ENCODE assay signal across 20 cellular contexts in genomic region chr7:13042605-13043236, GRCh38.
DNase-seq lines count a peak whose midpoint lies in the region; ATAC-seq, FAIRE-seq and TF ChIP-seq lines count a peak whose summit lies in the region.
"Had no signal": no experiment of that assay in that cellular context is flagged by ENCODE, and none has a peak within 500 bp of the region (broad histone marks: within the 10 kb centered on the region; RNA-seq: fewer than 3 reads in every experiment).

No MANE protein-coding gene starts in this region.

- POLR2A ChIA-PET in HepG2 (lab: Yijun Ruan, JAX) (interaction anchor here (1.0 to 1.5 kb wide), 3 partner anchors 21 to 356 kb away, joined by 4 to 7 read pairs (median 5); partner anchors contain the start of gene ARL4A), WTC11 (lab: Charles Lee) (no interaction called here)
- POLR2A ChIA-PET in CD8-positive, alpha-beta T cell (lab: Charles Lee), result no interaction called here

- no peak for TF ChIP-seq CTCF in HepG2 (CRISPR knock-in tag; IDR thresholded peaks at IDR 0.05)
- TF ChIP-seq CTCF in right lobe of liver (IDR thresholded peaks at IDR 0.05), result no peak
- TF ChIP-seq CTCF in WTC11 (IDR thresholded peaks at IDR 0.05), result no peak
- TF ChIP-seq CTCF in fibroblast of the aortic adventitia (IDR thresholded peaks at IDR 0.05; ENCODE audit: insufficient read depth, low read length), result no peak
- no peak for TF ChIP-seq CTCF in CD8-positive, alpha-beta T cell (IDR thresholded peaks at IDR 0.05)

- no peak overlapping the region for H3K27ac ChIP-seq in HepG2 (ENCODE audit: extremely low read length, insufficient read depth, low read length)
- no peak overlapping the region for H3K27ac ChIP-seq in right lobe of liver
- no peak overlapping the region for H3K27ac ChIP-seq in CD8-positive, alpha-beta T cell (ENCODE audit: low read depth, low read length)
- H3K27ac ChIP-seq: body of pancreas, tibial artery had no signal

- TF ChIP-seq EP300 in HepG2 (IDR thresholded peaks at IDR 0.05; ENCODE audit: low read depth in 2 of 2, low read length in 2 of 2), result 0 out of 4 replicates have a peak, but pooled peaks of 1 of the 2 experiments have one; percentile 17
- TF ChIP-seq EP300 in HepG2 (CRISPR knock-in tag; IDR thresholded peaks at IDR 0.05; ENCODE audit: borderline replicate concordance), result no peak

- no peak overlapping the region for H3K4me3 Mint-ChIP-seq in WTC11
- no peak overlapping the region for H3K4me3 Mint-ChIP-seq in CD8-positive, alpha-beta T cell
- H3K4me3 Mint-ChIP-seq: CD4-positive, CD25-positive, alpha-beta regulatory T cell had no signal

- H3K27me3 ChIP-seq in HepG2 (ENCODE audit: control insufficient read depth in 1 of 2, insufficient read depth in 2 of 2, low read length in 2 of 2) (no peaks in the 10 kb centered on the region), right lobe of liver (no peaks in the 10 kb centered on the region)
- H3K27me3 ChIP-seq in CD8-positive, alpha-beta T cell (ENCODE audit: insufficient read depth, low read length), result no peaks in the 10 kb centered on the region
- H3K27me3 ChIP-seq: body of pancreas, tibial artery had no signal

- no peak for FAIRE-seq in HepG2 (lab: Jason Lieb, UNC)
- FAIRE-seq: GM12891 had no signal

- DNase-seq in HepG2 (ENCODE audit: low spot score) (peak; percentile 74), right lobe of liver (no peak), WTC11 (ENCODE audit: low spot score) (no peak), fibroblast of the aortic adventitia (ENCODE audit: low read depth) (peak; percentile 41), NCI-H1105 (lab: John Stamatoyannopoulos, UW) (no peak), Right ventricle myocardium superior (no peak)
- DNase-seq in CD8-positive, alpha-beta T cell, result no peak
- DNase-seq: 8988T; body of pancreas; CD4-positive, CD25-positive, alpha-beta regulatory T cell; mesendoderm; NCI-H1105 treated with DMSO at 0.1 percent for 48 hours; stimulated activated CD4-positive, alpha-beta T cell treated with anti-CD3 and anti-CD28 coated beads, Interleukin-4, amount 100 ng/mL, for 1 hour; stimulated activated CD8-positive, alpha-beta memory T cell treated with anti-CD3 and anti-CD28 coated beads, Interleukin-4, amount 100 ng/mL, for 48 hours; T-helper 2 cell; tibial artery had no signal

- H3K4me3 ChIP-seq in HepG2 (replicated peaks in 1 of 3; ENCODE audit: insufficient read depth in 1 of 3, low read depth in 2 of 3, low read length in 3 of 3), result no peak overlapping the region
- H3K4me3 ChIP-seq in right lobe of liver, result no peak overlapping the region
- no peak overlapping the region for H3K4me3 ChIP-seq in fibroblast of the aortic adventitia (ENCODE audit: low read depth, low read length)
- H3K4me3 ChIP-seq in CD8-positive, alpha-beta T cell (ENCODE audit: low read depth, low read length), result no peak overlapping the region
- H3K4me3 ChIP-seq: body of pancreas, tibial artery had no signal

- BruUV-seq in HepG2 (replicated peaks; lab: Mats Ljungman, UMichigan), result no TSS peak

- H3K4me1 ChIP-seq in HepG2 (ENCODE audit: insufficient read depth, low read length) (peaks cover 19% of the 10 kb centered on the region), right lobe of liver (no peaks in the 10 kb centered on the region)
- H3K4me1 ChIP-seq in CD8-positive, alpha-beta T cell (ENCODE audit: insufficient read depth, low read length), result no peaks in the 10 kb centered on the region
- H3K4me1 ChIP-seq: body of pancreas, tibial artery had no signal

- TF ChIP-seq RAD21 in HepG2 (CRISPR knock-in tag; IDR thresholded peaks at IDR 0.05), result no peak

- peak overlapping the region; percentile 72 for H2AFZ ChIP-seq in HepG2 (ENCODE audit: low read length)

- no peaks in the 10 kb centered on the region; the same call in 1 of the 2 replicates for H3K9me3 Mint-ChIP-seq in WTC11
- no peaks in the 10 kb centered on the region for H3K9me3 Mint-ChIP-seq in CD8-positive, alpha-beta T cell
- H3K9me3 Mint-ChIP-seq: CD4-positive, CD25-positive, alpha-beta regulatory T cell had no signal

- CTCF ChIA-PET in HepG2 (lab: Yijun Ruan, JAX; ENCODE audit: low intra/inter-chr PET ratio, low total read pairs), result no interaction called here
- CTCF ChIA-PET in WTC11 (lab: Charles Lee), result no interaction called here
- CTCF ChIA-PET in CD8-positive, alpha-beta T cell (lab: Charles Lee), result no interaction called here

- in situ Hi-C loops in HepG2 (cut with HindIII; ENCODE audit: extremely low pct_ligation_motif_present, low pct_unique_long_range_greater_than_20kb), result no loop called here

- no peaks in the 10 kb centered on the region for H3K27me3 Mint-ChIP-seq in WTC11 (ENCODE audit: low read depth)
- H3K27me3 Mint-ChIP-seq in CD8-positive, alpha-beta T cell (ENCODE audit: low read depth), result peaks cover 11% of the 10 kb centered on the region
- H3K27me3 Mint-ChIP-seq: CD4-positive, CD25-positive, alpha-beta regulatory T cell had no signal

- TF ChIP-seq POLR2A in HepG2 (IDR thresholded peaks at IDR 0.05; ENCODE audit: insufficient read depth in 1 of 2, low read depth in 2 of 2, low read length in 2 of 2) (no peak), right lobe of liver (IDR thresholded peaks at IDR 0.05) (no peak)

- ATAC-seq in HepG2 (peak; percentile 83), right lobe of liver (no peak), WTC11 (no peak), HG02678 (IDR thresholded peaks at IDR 0.05; ENCODE audit: unreplicated experiment) (no peak), Right ventricle myocardium superior (ENCODE audit: poor library complexity) (no peak)
- no peak for ATAC-seq in CD8-positive, alpha-beta T cell
- ATAC-seq: activated CD4-positive, CD25-positive, alpha-beta regulatory T cell treated with anti-CD3 and anti-CD28 coated beads, Interleukin-2, amount 50 U/mL, for 24 hours; body of pancreas; sciatic nerve had no signal

- H3K4me1 Mint-ChIP-seq in WTC11, result no peaks in the 10 kb centered on the region
- H3K4me1 Mint-ChIP-seq in CD8-positive, alpha-beta T cell (ENCODE audit: low read depth), result no peaks in the 10 kb centered on the region
- H3K4me1 Mint-ChIP-seq: CD4-positive, CD25-positive, alpha-beta regulatory T cell had no signal

- H3K36me3 ChIP-seq in HepG2 (replicated peaks in 1 of 2; ENCODE audit: control insufficient read depth in 1 of 2, insufficient read depth in 2 of 2, low read length in 2 of 2) (no peaks in the 10 kb centered on the region), right lobe of liver (no peaks in the 10 kb centered on the region)
- H3K36me3 ChIP-seq in CD8-positive, alpha-beta T cell (ENCODE audit: insufficient read depth, low read length), result no peaks in the 10 kb centered on the region
- H3K36me3 ChIP-seq: tibial artery had no signal

- no peaks in the 10 kb centered on the region for H3K9me3 ChIP-seq in HepG2 (ENCODE audit: low read length)
- no peaks in the 10 kb centered on the region for H3K9me3 ChIP-seq in right lobe of liver
- no peaks in the 10 kb centered on the region for H3K9me3 ChIP-seq in CD8-positive, alpha-beta T cell (ENCODE audit: low read length)
- H3K9me3 ChIP-seq: body of pancreas, tibial artery had no signal

- H3K27ac Mint-ChIP-seq in WTC11, result peak overlapping the region; percentile 57
- no peak overlapping the region for H3K27ac Mint-ChIP-seq in CD8-positive, alpha-beta T cell
- H3K27ac Mint-ChIP-seq: CD4-positive, CD25-positive, alpha-beta regulatory T cell had no signal

- H3K79me2 ChIP-seq in HepG2 (ENCODE audit: insufficient read depth, low read length), result no peaks in the 10 kb centered on the region

- no peaks in the 10 kb centered on the region for H3K36me3 Mint-ChIP-seq in WTC11
- no peaks in the 10 kb centered on the region for H3K36me3 Mint-ChIP-seq in CD8-positive, alpha-beta T cell
- H3K36me3 Mint-ChIP-seq: CD4-positive, CD25-positive, alpha-beta regulatory T cell had no signal

- H3K9ac ChIP-seq in HepG2 (ENCODE audit: insufficient read depth, low read depth, low read length), result no peak overlapping the region

- intact Hi-C loops in HepG2 (cut with micrococcal nuclease; ENCODE audit: unreplicated experiment), result loop anchor here (1.0 kb wide), 1 partner anchor 402 kb away; no protein-coding TSS in a partner anchor
- intact Hi-C loops in right lobe of liver (cut with DNase I), result no loop called here
- intact Hi-C loops in CD8-positive, alpha-beta T cell (cut with DNase I, micrococcal nuclease), result no loop called here
- intact Hi-C loops in Right ventricle myocardium superior (cut with DNase I), result no loop called here

- H4K20me1 ChIP-seq in HepG2 (ENCODE audit: insufficient read depth, low read length), result no peaks in the 10 kb centered on the region

- no peak overlapping the region; the same call in 1 of the 2 replicates for H3K4me2 ChIP-seq in HepG2 (ENCODE audit: low read depth, low read length)

TF ChIP-seq in HepG2, 621 proteins besides CTCF, POLR2A, EP300 and RAD21 (continues in another document):
- TF ChIP-seq ZNF768 (CRISPR knock-in tag; IDR thresholded peaks at IDR 0.05) (no peak), TEAD3 (CRISPR knock-in tag; optimal IDR thresholded peaks at IDR 0.05; ENCODE audit: borderline replicate concordance) (peak; percentile 72), PHF20 (CRISPR knock-in tag; IDR thresholded peaks at IDR 0.05) (no peak), MBNL3 (CRISPR knock-in tag; conservative IDR thresholded peaks at IDR 0.05) (no peak), GATAD2A (CRISPR knock-in tag; IDR thresholded peaks at IDR 0.05) (no peak)

TF ChIP-seq in WTC11, 78 proteins besides CTCF, POLR2A, EP300 and RAD21:
- TF ChIP-seq GABPB1 (CRISPR knock-in tag; IDR thresholded peaks at IDR 0.05) (0 out of 2 replicates have a peak, but pooled peaks have one; percentile 16), ZSCAN18 (CRISPR knock-in tag; IDR thresholded peaks at IDR 0.05) (no peak)
TF ChIP-seq in WTC11: peak in this region for 1.

Comparison
In these comparisons a context has a peak if more than half of its experiments do, and no peak if none do; other contexts are left out.
1. DNase-seq: peak in HepG2 (single experiment) and fibroblast of the aortic adventitia (single experiment); none in right lobe of liver (0 of 3), WTC11 (single experiment), CD8-positive, alpha-beta T cell (0 of 7), NCI-H1105 (single experiment) and Right ventricle myocardium superior (single experiment).
2. Of the 50 proteins assayed by ChIP-seq in both HepG2 and WTC11: peak only in HepG2: PRDM15; only in WTC11: GABPB1; in both: none; in neither: 47; mixed calls (peak in some experiments, not most) for 1.